ENCODE assay signal across 1 cellular context in genomic region chr1:25675729-25676476, GRCh38.
TF ChIP-seq lines count a peak whose summit lies in the region.

No MANE protein-coding gene starts in this region.

TF ChIP-seq in GM23338, 12 proteins besides CTCF, POLR2A, EP300 and RAD21 (continued from another document):
- TF ChIP-seq ETS1 (IDR thresholded peaks at IDR 0.05), result no peak
- TF ChIP-seq EZH2 (IDR thresholded peaks at IDR 0.05; ENCODE audit: low read depth, unreplicated experiment), result no peak
- TF ChIP-seq ZNF114 (CRISPR knock-in tag; IDR thresholded peaks at IDR 0.05), result no peak
- TF ChIP-seq ZNF462 (CRISPR knock-in tag; IDR thresholded peaks at IDR 0.05), result no peak
